In the genomic region with DNA sequence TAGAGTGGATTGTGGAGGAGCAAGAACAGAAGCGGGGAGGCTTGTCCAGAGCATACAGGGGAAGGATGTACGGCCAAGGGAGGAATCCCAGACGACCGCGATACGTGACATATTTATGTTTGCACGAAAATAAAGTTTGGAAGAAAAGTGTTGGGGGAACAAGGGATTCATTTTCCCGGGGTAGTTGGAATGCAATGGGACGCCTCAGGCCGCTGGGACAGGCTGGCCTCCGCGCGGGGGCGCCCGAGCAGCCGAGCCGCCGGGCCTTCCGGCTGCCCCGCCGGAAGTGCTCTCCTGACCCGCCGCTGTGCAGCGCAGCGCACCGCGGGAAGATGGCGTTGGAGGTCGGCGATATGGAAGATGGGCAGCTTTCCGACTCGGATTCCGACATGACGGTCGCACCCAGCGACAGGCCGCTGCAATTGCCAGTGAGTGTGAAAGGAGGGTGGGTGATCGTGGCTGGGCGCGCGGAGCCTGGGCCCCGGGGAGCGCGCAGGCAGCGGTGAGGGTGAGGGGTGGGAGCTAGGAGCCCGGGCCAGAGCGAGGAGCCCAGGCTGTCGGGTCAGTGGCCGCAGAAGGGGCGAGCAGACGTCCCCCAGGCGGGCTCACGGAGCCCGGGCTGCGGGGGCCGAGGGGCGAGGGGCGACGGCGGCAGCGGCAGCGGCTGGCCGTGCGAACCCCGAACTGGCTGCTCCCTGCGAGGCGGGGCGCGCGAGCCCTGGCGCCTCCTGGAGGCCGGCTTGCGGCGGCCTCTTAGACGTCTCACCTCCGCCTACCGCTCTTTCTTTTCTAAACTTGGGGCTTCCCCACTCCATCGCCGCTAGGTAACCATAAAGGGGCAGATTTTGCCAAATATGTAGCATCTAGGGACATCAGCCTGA, we compare ENCODE assay signal across 1 cellular context.
TF ChIP-seq lines count a peak whose summit lies in the region.

A gene with protein sequence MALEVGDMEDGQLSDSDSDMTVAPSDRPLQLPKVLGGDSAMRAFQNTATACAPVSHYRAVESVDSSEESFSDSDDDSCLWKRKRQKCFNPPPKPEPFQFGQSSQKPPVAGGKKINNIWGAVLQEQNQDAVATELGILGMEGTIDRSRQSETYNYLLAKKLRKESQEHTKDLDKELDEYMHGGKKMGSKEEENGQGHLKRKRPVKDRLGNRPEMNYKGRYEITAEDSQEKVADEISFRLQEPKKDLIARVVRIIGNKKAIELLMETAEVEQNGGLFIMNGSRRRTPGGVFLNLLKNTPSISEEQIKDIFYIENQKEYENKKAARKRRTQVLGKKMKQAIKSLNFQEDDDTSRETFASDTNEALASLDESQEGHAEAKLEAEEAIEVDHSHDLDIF (plus strand): TSS at position 317 of the 881 bp plus-strand sequence. CDS start 16 bp downstream, at position 333.

TF ChIP-seq in IMR-90, 13 proteins besides CTCF, POLR2A, EP300 and RAD21 (continued from another document):
- TF ChIP-seq RFX5 (IDR thresholded peaks at IDR 0.05; ENCODE audit: low read depth, low read length) (no peak), BHLHE40 (IDR thresholded peaks at IDR 0.05; ENCODE audit: low read depth, low read length) (no peak), CEBPB (IDR thresholded peaks at IDR 0.05; ENCODE audit: low read depth, low read length) (no peak), MAFK (IDR thresholded peaks at IDR 0.05; ENCODE audit: low read depth, low read length) (no peak), FOS (IDR thresholded peaks at IDR 0.05; ENCODE audit: low read depth, low read length) (no peak), MXI1 (IDR thresholded peaks at IDR 0.05; ENCODE audit: borderline replicate concordance, low read depth, low read length) (peak; percentile 51; the same call in 1 of the 2 replicates), MAZ (IDR thresholded peaks at IDR 0.05; ENCODE audit: borderline replicate concordance, low read depth, low read length) (peak; percentile 68; the same call in 1 of the 2 replicates)
- TF ChIP-seq, protein P1, sequence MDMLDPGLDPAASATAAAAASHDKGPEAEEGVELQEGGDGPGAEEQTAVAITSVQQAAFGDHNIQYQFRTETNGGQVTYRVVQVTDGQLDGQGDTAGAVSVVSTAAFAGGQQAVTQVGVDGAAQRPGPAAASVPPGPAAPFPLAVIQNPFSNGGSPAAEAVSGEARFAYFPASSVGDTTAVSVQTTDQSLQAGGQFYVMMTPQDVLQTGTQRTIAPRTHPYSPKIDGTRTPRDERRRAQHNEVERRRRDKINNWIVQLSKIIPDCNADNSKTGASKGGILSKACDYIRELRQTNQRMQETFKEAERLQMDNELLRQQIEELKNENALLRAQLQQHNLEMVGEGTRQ (IDR thresholded peaks at IDR 0.05; ENCODE audit: low read depth, low read length): no peak
TF ChIP-seq in IMR-90: peak in this region for 4.
